In genomic region chr15:36887214-36888017, GRCh38 we compare ENCODE assay signal across 9 cellular contexts.
DNase-seq lines count a peak whose midpoint lies in the region; ATAC-seq and TF ChIP-seq lines count a peak whose summit lies in the region.
"Had no signal": no experiment of that assay in that cellular context is flagged by ENCODE, and none has a peak within 500 bp of the region (broad histone marks: within the 10 kb centered on the region; RNA-seq: fewer than 3 reads in every experiment).

No MANE protein-coding gene starts in this region.

- H3K27ac ChIP-seq in WERI-Rb-1 (peak overlapping the region; percentile 99), heart right ventricle (peak overlapping the region in 2 of 10 donors; percentile 22 to 24), trophoblast cell (ENCODE audit: low read depth, low read length) (no peak overlapping the region)

- peak in 1 of 8 donors; percentile 4 for ATAC-seq in heart right ventricle
- ATAC-seq: PC-3 had no signal

- H2BK5ac ChIP-seq in trophoblast cell (ENCODE audit: low read depth, low read length, poor library complexity) = no peak overlapping the region

- H3K4me3 ChIP-seq in WERI-Rb-1 (ENCODE audit: low read depth, low read length) = peak overlapping the region; percentile 59
- H3K4me3 ChIP-seq in heart right ventricle = peak overlapping the region in 9 of 10 donors; percentile 11 to 48 (median 43)
- H3K4me3 ChIP-seq in trophoblast cell (ENCODE audit: low read depth, low read length) = peak overlapping the region; percentile 32

- no peak overlapping the region for H2AK5ac ChIP-seq in trophoblast cell (ENCODE audit: low read length)

- H3K27me3 ChIP-seq in WERI-Rb-1 (ENCODE audit: insufficient read depth, low read depth, severe bottlenecking) = no peaks in the 10 kb centered on the region
- H3K27me3 ChIP-seq in heart right ventricle = peaks cover 0 to 81% (median 35%) of the 10 kb centered on the region in 7 donors
- H3K27me3 ChIP-seq in trophoblast cell (ENCODE audit: insufficient read depth, low read length) = peaks cover 27% of the 10 kb centered on the region

- H3K9me3 ChIP-seq in WERI-Rb-1 (ENCODE audit: severe bottlenecking) (no peaks in the 10 kb centered on the region), heart right ventricle (no peaks in the 10 kb centered on the region), trophoblast cell (ENCODE audit: insufficient read depth, low read depth, low read length) (no peaks in the 10 kb centered on the region)

- peak overlapping the region; percentile 54 for H3K4me2 ChIP-seq in trophoblast cell (ENCODE audit: low read length)

- H3K18ac ChIP-seq in trophoblast cell (ENCODE audit: low read length) = no peak overlapping the region

- 7 to 23% methylated on average over 33 to 36 of the region's 36 CpGs for WGBS in heart right ventricle, 2 donors
- WGBS in trophoblast cell (ENCODE audit: extremely low coverage, insufficient coverage, insufficient read length) = no CpG with 5 or more reads among the region's 36 CpGs

- DNase-seq in ELF-1 (ENCODE audit: low read depth, low spot score) (peak; percentile 94), WERI-Rb-1 (peak; percentile 94), heart right ventricle (no peak), trophoblast cell (no peak), NCI-H1092 treated with DMSO at 0.1 percent for 48 hours (lab: John Stamatoyannopoulos, UW) (no peak), NCI-H774 (lab: John Stamatoyannopoulos, UW) (no peak)
- DNase-seq in effector CD8-positive, alpha-beta T cell (lab: John Stamatoyannopoulos, UW) = no peak
- no peak for DNase-seq in activated CD8-positive, alpha-beta memory T cell treated with anti-CD3 and anti-CD28 coated beads, Interleukin-2, amount 50 U/mL, for 4 hours
- DNase-seq: PC-3 had no signal

- H4K8ac ChIP-seq in trophoblast cell (ENCODE audit: low read depth, low read length) = no peak overlapping the region

- H3K79me1 ChIP-seq in trophoblast cell (ENCODE audit: low read length) = no peaks in the 10 kb centered on the region

- H3K4ac ChIP-seq in trophoblast cell (ENCODE audit: low read depth, low read length) = no peak overlapping the region

- peak overlapping the region; percentile 49 for H2BK120ac ChIP-seq in trophoblast cell (ENCODE audit: insufficient read depth, low read length, poor library complexity)

- H2AFZ ChIP-seq in trophoblast cell (ENCODE audit: insufficient read depth, low read length, poor library complexity) = no peak overlapping the region

- intact Hi-C loops in heart right ventricle (cut with DNase I) = loop anchor here in 8 of 10 donors (5.0 to 10.0 kb wide), 6 partner anchors 215 to 997 kb away; partner anchors contain the start of gene MEIS2 (in 3 of the 8)

- H4K91ac ChIP-seq in trophoblast cell (ENCODE audit: low read depth, low read length) = peak overlapping the region; percentile 44

- H3K4me1 ChIP-seq in heart right ventricle (peaks cover 0 to 28% (median 4%) of the 10 kb centered on the region in 9 donors), trophoblast cell (ENCODE audit: control insufficient read depth in 1 of 2, insufficient read depth in 2 of 2, low read length in 2 of 2) (peaks cover 4 to 12% of the 10 kb centered on the region in 2 experiments)

- H3K79me2 ChIP-seq in trophoblast cell (ENCODE audit: control insufficient read depth, insufficient read depth, low read length, poor library complexity) = no peaks in the 10 kb centered on the region

- peak overlapping the region; percentile 65 for H2BK12ac ChIP-seq in trophoblast cell (ENCODE audit: low read length)

- no peak overlapping the region for H3K23ac ChIP-seq in trophoblast cell (ENCODE audit: low read length)

- H3K36me3 ChIP-seq in WERI-Rb-1 = peaks cover 21% of the 10 kb centered on the region
- H3K36me3 ChIP-seq in heart right ventricle = peaks cover 0 to 20% (median 0%) of the 10 kb centered on the region in 9 donors
- no peaks in the 10 kb centered on the region for H3K36me3 ChIP-seq in trophoblast cell (ENCODE audit: control insufficient read depth in 1 of 2, insufficient read depth in 2 of 2, low read length in 2 of 2)

- H3K9ac ChIP-seq in trophoblast cell (ENCODE audit: low read length) = no peak overlapping the region

- TF ChIP-seq CTCF in WERI-Rb-1 (IDR thresholded peaks at IDR 0.05; ENCODE audit: low read depth, low read length) (no peak), heart right ventricle (IDR thresholded peaks at IDR 0.05) (no peak)

- no peak overlapping the region for H3K14ac ChIP-seq in trophoblast cell (ENCODE audit: low read length)

- no peak overlapping the region for H4K12ac ChIP-seq in trophoblast cell (ENCODE audit: low read depth, low read length)

Comparison
In these comparisons a context has a peak if more than half of its experiments do, and no peak if none do; other contexts are left out.
1. DNase-seq: peak in ELF-1 (single experiment) and WERI-Rb-1 (single experiment); none in heart right ventricle (0 of 2), trophoblast cell (0 of 2), effector CD8-positive, alpha-beta T cell (single experiment), NCI-H1092 treated with DMSO at 0.1 percent for 48 hours (single experiment), NCI-H774 (single experiment) and activated CD8-positive, alpha-beta memory T cell treated with anti-CD3 and anti-CD28 coated beads, Interleukin-2, amount 50 U/mL, for 4 hours (single experiment).
2. Peak in every context shown above with its lines, with median percentiles within 50 percentile points of each other: H3K4me3 ChIP-seq.